Comparison of ENCODE assay signal across 14 cellular contexts in genomic region chr5:5587474-5587873, GRCh38.
DNase-seq lines count a peak whose midpoint lies in the region; ATAC-seq and TF ChIP-seq lines count a peak whose summit lies in the region.
"Had no signal": no experiment of that assay in that cellular context is flagged by ENCODE, and none has a peak within 500 bp of the region (broad histone marks: within the 10 kb centered on the region; RNA-seq: fewer than 3 reads in every experiment).

No MANE protein-coding gene starts in this region.

- no peak overlapping the region for H3K4me3 Mint-ChIP-seq in stimulated activated naive CD8-positive, alpha-beta T cell treated with anti-CD3 and anti-CD28 coated beads, Interleukin-15, amount 100 ng/mL, for 72 hours
- no peak overlapping the region for H3K4me3 Mint-ChIP-seq in glutamatergic neuron (ENCODE audit: unreplicated experiment)
- H3K4me3 Mint-ChIP-seq: B cell; CD4-positive, alpha-beta T cell; CD8-positive, alpha-beta T cell had no signal

- H3K27me3 Mint-ChIP-seq in stimulated activated naive CD8-positive, alpha-beta T cell treated with anti-CD3 and anti-CD28 coated beads, Interleukin-15, amount 100 ng/mL, for 72 hours = peaks cover 12% of the 10 kb centered on the region
- peaks cover 13% of the 10 kb centered on the region for H3K27me3 Mint-ChIP-seq in glutamatergic neuron (ENCODE audit: unreplicated experiment)

- H3K27ac Mint-ChIP-seq in stimulated activated naive CD8-positive, alpha-beta T cell treated with anti-CD3 and anti-CD28 coated beads, Interleukin-15, amount 100 ng/mL, for 72 hours = peak overlapping the region in 1 of 2 donors; percentile 77
- peak overlapping the region; percentile 89 for H3K27ac Mint-ChIP-seq in glutamatergic neuron (ENCODE audit: unreplicated experiment)
- H3K27ac Mint-ChIP-seq: B cell; CD4-positive, alpha-beta T cell; CD8-positive, alpha-beta T cell had no signal

- H3K9me3 Mint-ChIP-seq in stimulated activated naive CD8-positive, alpha-beta T cell treated with anti-CD3 and anti-CD28 coated beads, Interleukin-15, amount 100 ng/mL, for 72 hours = no peaks in the 10 kb centered on the region
- peaks cover 14% of the 10 kb centered on the region for H3K9me3 Mint-ChIP-seq in glutamatergic neuron (ENCODE audit: unreplicated experiment)
- H3K9me3 Mint-ChIP-seq: CD4-positive, alpha-beta T cell; CD8-positive, alpha-beta T cell had no signal

- peak; percentile 34 for ATAC-seq in stimulated activated naive CD8-positive, alpha-beta T cell treated with anti-CD3 and anti-CD28 coated beads, Interleukin-15, amount 100 ng/mL, for 72 hours
- no peak for ATAC-seq in stimulated activated naive CD8-positive, alpha-beta T cell treated with anti-CD3 and anti-CD28 coated beads, Interleukin-15, Interleukin-2, amounts not matched to agents 100 U/mL and 50 U/mL, for 24 hours
- ATAC-seq: A549; CD8-positive, alpha-beta T cell had no signal

- TF ChIP-seq CTCF in glutamatergic neuron (IDR thresholded peaks at IDR 0.05; ENCODE audit: partially characterized antibody, unreplicated experiment) = no peak

- no peak for DNase-seq in stimulated activated naive CD8-positive, alpha-beta T cell treated with anti-CD3 and anti-CD28 coated beads, Interleukin-15, amount 100 ng/mL, for 72 hours
- no peak for DNase-seq in stimulated activated naive CD8-positive, alpha-beta T cell treated with anti-CD3 and anti-CD28 coated beads, Interleukin-15, Interleukin-2, amounts not matched to agents 100 U/mL and 50 U/mL, for 24 hours
- no peak for DNase-seq in glutamatergic neuron
- no peak for DNase-seq in NOMO-1 treated with dmso at 0.1 percent for 144 hours (lab: John Stamatoyannopoulos, UW; ENCODE audit: unreplicated experiment)
- no peak for DNase-seq in activated CD8-positive, alpha-beta memory T cell treated with anti-CD3 and anti-CD28 coated beads, Interleukin-2, amount 50 U/mL, for 4 hours
- DNase-seq: AML-193; Caco-2; Calu3; CD4-positive, alpha-beta T cell; CD8-positive, alpha-beta T cell; DMS79 treated with DMSO at 0.1 percent for 48 hours; GF-D8 had no signal

- peaks cover 18% of the 10 kb centered on the region for H3K36me3 Mint-ChIP-seq in glutamatergic neuron (ENCODE audit: unreplicated experiment)
- H3K36me3 Mint-ChIP-seq: CD8-positive, alpha-beta T cell had no signal

- H3K4me1 Mint-ChIP-seq in stimulated activated naive CD8-positive, alpha-beta T cell treated with anti-CD3 and anti-CD28 coated beads, Interleukin-15, amount 100 ng/mL, for 72 hours = no peaks in the 10 kb centered on the region
- peaks cover 40% of the 10 kb centered on the region for H3K4me1 Mint-ChIP-seq in glutamatergic neuron (ENCODE audit: low read depth, unreplicated experiment)
- H3K4me1 Mint-ChIP-seq: B cell had no signal
